In genomic region chr19:2274937-2275535, GRCh38 we compare ENCODE assay signal across 1 cellular context.
TF ChIP-seq lines count a peak whose summit lies in the region.

No MANE protein-coding gene starts in this region.

TF ChIP-seq in K562, 482 proteins besides CTCF, POLR2A, EP300 and RAD21 (continues in another document):
- TF ChIP-seq PBX2 (CRISPR knock-in tag; IDR thresholded peaks at IDR 0.05; ENCODE audit: low read depth) (no peak), PBX2 (tag; conservative IDR thresholded peaks at IDR 0.05; ENCODE audit: low read depth) (no peak), CREBBP (IDR thresholded peaks at IDR 0.05; ENCODE audit: low read depth, low read length) (no peak), ZBTB1 (CRISPR knock-in tag; IDR thresholded peaks at IDR 0.05; ENCODE audit: borderline replicate concordance, low read depth) (no peak), CREB5 (CRISPR knock-in tag; IDR thresholded peaks at IDR 0.05) (no peak), MAFG (tag; conservative IDR thresholded peaks at IDR 0.05) (no peak), FIP1L1 (IDR thresholded peaks at IDR 0.05; ENCODE audit: low read depth, low read length, poor library complexity, severe bottlenecking) (peak; percentile 23), ZNF75A (CRISPR knock-in tag; IDR thresholded peaks at IDR 0.05) (no peak), ZNF830 (CRISPR knock-in tag; IDR thresholded peaks at IDR 0.05) (no peak), BRCA1 (IDR thresholded peaks at IDR 0.05) (no peak), BRCA1 (CRISPR knock-in tag; IDR thresholded peaks at IDR 0.05) (no peak), POLR2G (IDR thresholded peaks at IDR 0.05; ENCODE audit: low read depth, low read length) (peak; percentile 79), RBFOX2 (IDR thresholded peaks at IDR 0.05; ENCODE audit: low read depth, low read length) (peak; percentile 73), ZNF324 (CRISPR knock-in tag; IDR thresholded peaks at IDR 0.05) (no peak), ZNF696 (CRISPR knock-in tag; conservative IDR thresholded peaks at IDR 0.05) (no peak), ZNF224 (CRISPR knock-in tag; IDR thresholded peaks at IDR 0.05) (no peak), RBM22 (IDR thresholded peaks at IDR 0.05; ENCODE audit: low read depth, low read length, poor library complexity, severe bottlenecking) (peak; percentile 93), TARDBP (IDR thresholded peaks at IDR 0.05) (no peak), AFF1 (IDR thresholded peaks at IDR 0.05; ENCODE audit: low read depth in 1 of 2, partially characterized antibody in 2 of 2) (no peak), CBFA2T3 (IDR thresholded peaks at IDR 0.05) (no peak), KAT7 (CRISPR knock-in tag; IDR thresholded peaks at IDR 0.05; ENCODE audit: borderline replicate concordance) (0 out of 2 replicates have a peak, but pooled peaks have one; percentile 28), NKRF (IDR thresholded peaks at IDR 0.05; ENCODE audit: borderline replicate concordance) (no peak), ZNF79 (CRISPR knock-in tag; IDR thresholded peaks at IDR 0.05; ENCODE audit: low read depth) (no peak), ARID3B (CRISPR knock-in tag; IDR thresholded peaks at IDR 0.05; ENCODE audit: borderline replicate concordance) (no peak), LCOR (CRISPR knock-in tag; IDR thresholded peaks at IDR 0.05) (0 out of 2 replicates have a peak, but pooled peaks have one; percentile 56), NFYB (IDR thresholded peaks at IDR 0.05; ENCODE audit: extremely low read depth, insufficient read length) (no peak), OTX1 (CRISPR knock-in tag; IDR thresholded peaks at IDR 0.05) (no peak), ZNF639 (CRISPR knock-in tag; conservative IDR thresholded peaks at IDR 0.05 in 1 of 2, IDR thresholded peaks at IDR 0.05 in 1 of 2) (no peak), BCL6 (CRISPR knock-in tag; IDR thresholded peaks at IDR 0.05) (no peak), E2F5 (CRISPR knock-in tag; IDR thresholded peaks at IDR 0.05) (no peak), USF2 (CRISPR knock-in tag; IDR thresholded peaks at IDR 0.05) (no peak), ZNF41 (CRISPR knock-in tag; conservative IDR thresholded peaks at IDR 0.05) (no peak), ZNF165 (CRISPR knock-in tag; IDR thresholded peaks at IDR 0.05; ENCODE audit: borderline replicate concordance) (no peak), PCBP1 (IDR thresholded peaks at IDR 0.05; ENCODE audit: low read depth, low read length, poor library complexity, severe bottlenecking) (no peak), ZBTB11 (CRISPR knock-in tag; IDR thresholded peaks at IDR 0.05) (no peak), ZNF586 (CRISPR knock-in tag; conservative IDR thresholded peaks at IDR 0.05) (no peak), SMC3 (conservative IDR thresholded peaks at IDR 0.05; ENCODE audit: insufficient read depth, low read depth, low read length) (peak; percentile 60), ZBTB12 (CRISPR knock-in tag; IDR thresholded peaks at IDR 0.05) (no peak), NCOA1 (IDR thresholded peaks at IDR 0.05; ENCODE audit: low read depth) (no peak), DMBX1 (CRISPR knock-in tag; IDR thresholded peaks at IDR 0.05; ENCODE audit: borderline replicate concordance) (no peak), GTF2B (IDR thresholded peaks at IDR 0.05; ENCODE audit: extremely low read depth, insufficient read length) (no peak), ZNF146 (CRISPR knock-in tag; IDR thresholded peaks at IDR 0.05; ENCODE audit: unreplicated experiment) (no peak), TSC22D4 (tag; IDR thresholded peaks at IDR 0.05) (no peak)
